In the genomic region with DNA sequence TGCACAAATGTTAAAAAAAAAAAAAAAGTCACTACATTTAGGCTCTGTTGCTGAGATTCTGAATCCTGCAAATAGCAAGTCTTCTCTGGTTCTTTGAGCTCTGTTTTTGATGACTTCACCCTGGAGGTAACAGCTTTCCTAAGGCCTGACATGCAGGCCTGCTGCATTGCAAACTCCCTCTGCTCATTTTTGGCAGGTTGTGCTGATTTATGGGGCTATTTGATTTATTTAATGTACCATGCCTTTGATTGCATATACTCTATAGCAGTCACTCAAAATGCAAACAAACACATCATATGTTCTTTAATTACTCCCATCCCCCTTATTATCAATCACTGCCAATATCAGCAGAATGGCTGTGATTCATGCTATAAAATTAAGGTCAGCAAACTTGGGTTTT, we compare ENCODE assay signal across 29 cellular contexts.
"Had no signal": no experiment of that assay in that cellular context is flagged by ENCODE, and none has a peak within 500 bp of the region (broad histone marks: within the 10 kb centered on the region; RNA-seq: fewer than 3 reads in every experiment).

No MANE protein-coding gene starts in this region.

- H3K27me3 ChIP-seq: ascending aorta, breast epithelium, cardiac muscle cell, colonic mucosa, esophagus squamous epithelium, gastroesophageal sphincter, heart right ventricle, hepatocyte had no signal

- ATAC-seq: activated naive CD4-positive, alpha-beta T cell treated with anti-CD3 and anti-CD28 coated beads, Interleukin-2, amount 50 U/mL, for 72 hours; activated T-cell treated with anti-CD3 and anti-CD28 coated beads, Interleukin-2, amount 50 U/mL, for 72 hours; gastroesophageal sphincter; heart right ventricle; WTC11 had no signal

- H3K36me3 ChIP-seq: ascending aorta, breast epithelium, cardiac muscle cell, colonic mucosa, esophagus squamous epithelium, gastroesophageal sphincter, heart right ventricle had no signal

- H3K4me3 Mint-ChIP-seq: activated CD4-positive, alpha-beta memory T cell treated with anti-CD3 and anti-CD28 coated beads, Interleukin-2, amount 10 ng/mL, durations not matched to agents 7 days and 5 days; activated CD4-positive, alpha-beta T cell treated with anti-CD3 and anti-CD28 coated beads, Interleukin-2, amount 10 ng/mL, durations not matched to agents 7 days and 5 days; activated naive CD4-positive, alpha-beta T cell treated with anti-CD3 and anti-CD28 coated beads, Interleukin-2, amount 10 ng/mL, durations not matched to agents 7 days and 5 days; activated naive CD8-positive, alpha-beta T cell treated with anti-CD3 and anti-CD28 coated beads, Interleukin-2, amount 10 ng/mL, durations not matched to agents 7 days and 5 days; activated T-cell treated with anti-CD3 and anti-CD28 coated beads, Interleukin-2, amount 50 U/mL, for 24 hours; activated T-cell treated with anti-CD3 and anti-CD28 coated beads, Interleukin-2, amount 50 U/mL, for 72 hours; brain; WTC11 had no signal

- H3K4me3 ChIP-seq: ascending aorta, breast epithelium, cardiac muscle cell, colonic mucosa, esophagus squamous epithelium, gastroesophageal sphincter, heart right ventricle, hepatocyte had no signal

- H3K36me3 Mint-ChIP-seq: activated naive CD4-positive, alpha-beta T cell treated with anti-CD3 and anti-CD28 coated beads, Interleukin-2, amount 10 ng/mL, durations not matched to agents 7 days and 5 days; activated naive CD8-positive, alpha-beta T cell treated with anti-CD3 and anti-CD28 coated beads, Interleukin-2, amount 10 ng/mL, durations not matched to agents 7 days and 5 days; brain; WTC11 had no signal

- H3K9me3 Mint-ChIP-seq: WTC11 had no signal

- DNase-seq: activated CD4-positive, alpha-beta memory T cell treated with anti-CD3 and anti-CD28 coated beads, Interleukin-2, amount 10 ng/mL, durations not matched to agents 7 days and 5 days; activated CD4-positive, alpha-beta T cell treated with anti-CD3 and anti-CD28 coated beads for 1 hour; activated CD4-positive, alpha-beta T cell treated with anti-CD3 and anti-CD28 coated beads for 4 hours; activated CD4-positive, alpha-beta T cell treated with anti-CD3 and anti-CD28 coated beads, Interleukin-2, amount 10 ng/mL, durations not matched to agents 7 days and 5 days; activated CD4-positive, alpha-beta T cell treated with anti-CD3 and anti-CD28 coated beads, Interleukin-2, amount 50 U/mL, for 4 hours; activated CD8-positive, alpha-beta memory T cell treated with anti-CD3 and anti-CD28 coated beads, Interleukin-2, amount 50 U/mL, for 48 hours; activated gamma-delta T cell; activated naive CD4-positive, alpha-beta T cell; activated naive CD4-positive, alpha-beta T cell treated with anti-CD3 and anti-CD28 coated beads, Interleukin-2, amount 10 ng/mL, durations not matched to agents 7 days and 5 days; activated naive CD8-positive, alpha-beta T cell treated with anti-CD3 and anti-CD28 coated beads, Interleukin-2, amount 10 ng/mL, durations not matched to agents 7 days and 5 days; activated T-cell treated with anti-CD3 and anti-CD28 coated beads for 4 hours; activated T-cell treated with anti-CD3 and anti-CD28 coated beads, Interleukin-2, amount 50 U/mL, for 24 hours; activated T-cell treated with anti-CD3 and anti-CD28 coated beads, Interleukin-2, amount 50 U/mL, for 72 hours; central memory CD4-positive, alpha-beta T cell; cerebellar nuclear complex; colonic mucosa; effector CD8-positive, alpha-beta T cell; esophagus squamous epithelium; foreskin melanocyte; heart right ventricle had no signal

- H3K9me3 ChIP-seq: ascending aorta, breast epithelium, colonic mucosa, esophagus squamous epithelium, gastroesophageal sphincter had no signal

- H3K27me3 Mint-ChIP-seq: activated CD4-positive, alpha-beta memory T cell treated with anti-CD3 and anti-CD28 coated beads, Interleukin-2, amount 10 ng/mL, durations not matched to agents 7 days and 5 days; activated CD4-positive, alpha-beta T cell treated with anti-CD3 and anti-CD28 coated beads, Interleukin-2, amount 10 ng/mL, durations not matched to agents 7 days and 5 days; activated naive CD4-positive, alpha-beta T cell treated with anti-CD3 and anti-CD28 coated beads, Interleukin-2, amount 10 ng/mL, durations not matched to agents 7 days and 5 days; activated naive CD8-positive, alpha-beta T cell treated with anti-CD3 and anti-CD28 coated beads, Interleukin-2, amount 10 ng/mL, durations not matched to agents 7 days and 5 days; activated T-cell treated with anti-CD3 and anti-CD28 coated beads, Interleukin-2, amount 50 U/mL, for 24 hours; brain had no signal

- H3K79me2 ChIP-seq: hepatocyte had no signal

- H3K4me2 ChIP-seq: hepatocyte had no signal

- H3K27ac ChIP-seq: ascending aorta, breast epithelium, cardiac muscle cell, colonic mucosa, epithelial cell of prostate, esophagus squamous epithelium, gastroesophageal sphincter, heart right ventricle, hepatocyte had no signal

- H3K27ac Mint-ChIP-seq: activated CD4-positive, alpha-beta memory T cell treated with anti-CD3 and anti-CD28 coated beads, Interleukin-2, amount 10 ng/mL, durations not matched to agents 7 days and 5 days; activated CD4-positive, alpha-beta T cell treated with anti-CD3 and anti-CD28 coated beads, Interleukin-2, amount 10 ng/mL, durations not matched to agents 7 days and 5 days; activated naive CD4-positive, alpha-beta T cell treated with anti-CD3 and anti-CD28 coated beads, Interleukin-2, amount 10 ng/mL, durations not matched to agents 7 days and 5 days; activated naive CD4-positive, alpha-beta T cell treated with anti-CD3 and anti-CD28 coated beads, Interleukin-2, amount 50 U/mL, for 72 hours; activated naive CD8-positive, alpha-beta T cell treated with anti-CD3 and anti-CD28 coated beads, Interleukin-2, amount 10 ng/mL, durations not matched to agents 7 days and 5 days; activated T-cell treated with anti-CD3 and anti-CD28 coated beads, Interleukin-2, amount 50 U/mL, for 24 hours; activated T-cell treated with anti-CD3 and anti-CD28 coated beads, Interleukin-2, amount 50 U/mL, for 72 hours; brain; WTC11 had no signal

- H3K4me1 Mint-ChIP-seq: activated CD4-positive, alpha-beta memory T cell treated with anti-CD3 and anti-CD28 coated beads, Interleukin-2, amount 10 ng/mL, durations not matched to agents 7 days and 5 days; activated CD4-positive, alpha-beta T cell treated with anti-CD3 and anti-CD28 coated beads, Interleukin-2, amount 10 ng/mL, durations not matched to agents 7 days and 5 days; activated naive CD4-positive, alpha-beta T cell treated with anti-CD3 and anti-CD28 coated beads, Interleukin-2, amount 10 ng/mL, durations not matched to agents 7 days and 5 days; activated naive CD8-positive, alpha-beta T cell treated with anti-CD3 and anti-CD28 coated beads, Interleukin-2, amount 10 ng/mL, durations not matched to agents 7 days and 5 days; brain had no signal

- H3K4me1 ChIP-seq: ascending aorta, breast epithelium, colonic mucosa, esophagus squamous epithelium, gastroesophageal sphincter, heart right ventricle had no signal
